1 cellular context compared by ENCODE assay signal in the genomic region with DNA sequence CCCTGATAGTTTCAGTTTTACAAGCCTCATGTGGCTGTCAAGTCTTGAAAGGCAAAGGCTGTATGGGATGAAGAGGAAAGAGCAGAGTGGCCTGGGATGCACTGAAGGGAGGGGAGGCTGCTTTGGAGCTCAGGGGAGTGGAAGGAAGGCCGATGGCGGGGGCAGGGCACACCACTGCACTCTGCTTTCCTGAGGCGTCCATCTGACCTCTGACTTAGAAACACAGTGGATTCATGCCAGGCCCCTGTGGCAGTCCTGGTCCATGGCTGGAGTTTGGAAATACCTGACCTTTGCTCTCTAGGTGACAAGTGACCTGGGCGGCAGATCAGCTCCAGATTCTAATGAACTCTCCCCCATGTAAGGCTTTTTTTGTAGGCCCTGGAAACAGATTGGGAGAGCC.
A peak's percentile ranks its signal among the peaks of the same experiment; 100 is the strongest.
TF ChIP-seq lines count a peak whose summit lies in the region.

No MANE protein-coding gene starts in this region.

TF ChIP-seq in HepG2, 621 proteins besides CTCF, POLR2A, EP300 and RAD21 (continued from another document and continues in another):
- TF ChIP-seq, protein P1, sequence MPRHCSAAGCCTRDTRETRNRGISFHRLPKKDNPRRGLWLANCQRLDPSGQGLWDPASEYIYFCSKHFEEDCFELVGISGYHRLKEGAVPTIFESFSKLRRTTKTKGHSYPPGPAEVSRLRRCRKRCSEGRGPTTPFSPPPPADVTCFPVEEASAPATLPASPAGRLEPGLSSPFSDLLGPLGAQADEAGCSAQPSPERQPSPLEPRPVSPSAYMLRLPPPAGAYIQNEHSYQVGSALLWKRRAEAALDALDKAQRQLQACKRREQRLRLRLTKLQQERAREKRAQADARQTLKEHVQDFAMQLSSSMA (CRISPR knock-in tag; IDR thresholded peaks at IDR 0.05): no peak
- TF ChIP-seq ZNF737 (CRISPR knock-in tag; IDR thresholded peaks at IDR 0.05; ENCODE audit: borderline replicate concordance) (no peak), NFKBIZ (CRISPR knock-in tag; IDR thresholded peaks at IDR 0.05) (no peak), PHF20 (CRISPR knock-in tag; IDR thresholded peaks at IDR 0.05) (no peak), NPAS2 (CRISPR knock-in tag; IDR thresholded peaks at IDR 0.05; ENCODE audit: borderline replicate concordance) (no peak), NKX3-1 (CRISPR knock-in tag; IDR thresholded peaks at IDR 0.05) (no peak), ZNF317 (CRISPR knock-in tag; IDR thresholded peaks at IDR 0.05) (no peak; the same call in 1 of the 2 replicates), ZNF260 (CRISPR knock-in tag; IDR thresholded peaks at IDR 0.05; ENCODE audit: borderline replicate concordance, low read depth) (no peak), ATAD3A (CRISPR knock-in tag; IDR thresholded peaks at IDR 0.05) (no peak), GTF2F1 (IDR thresholded peaks at IDR 0.05; ENCODE audit: low read length) (no peak), ZNF577 (CRISPR knock-in tag; IDR thresholded peaks at IDR 0.05; ENCODE audit: borderline replicate concordance, low read depth) (no peak), SRSF9 (IDR thresholded peaks at IDR 0.05; ENCODE audit: borderline replicate concordance, insufficient read depth, low read depth, low read length, poor library complexity, severe bottlenecking) (no peak), ZKSCAN1 (IDR thresholded peaks at IDR 0.05; ENCODE audit: low read length) (no peak), FOXP1 (IDR thresholded peaks at IDR 0.05) (no peak), FOXP1 (CRISPR knock-in tag; IDR thresholded peaks at IDR 0.05) (0 out of 2 replicates have a peak, but pooled peaks have one; percentile 7), ZNF816 (CRISPR knock-in tag; IDR thresholded peaks at IDR 0.05; ENCODE audit: borderline replicate concordance) (no peak), HNRNPK (IDR thresholded peaks at IDR 0.05; ENCODE audit: low read depth, low read length, poor library complexity, severe bottlenecking) (no peak), ZFAT (CRISPR knock-in tag; conservative IDR thresholded peaks at IDR 0.05) (no peak), MYNN (CRISPR knock-in tag; IDR thresholded peaks at IDR 0.05; ENCODE audit: low read depth) (no peak), RXRA (CRISPR knock-in tag; IDR thresholded peaks at IDR 0.05) (peak; percentile 95), ZNF235 (CRISPR knock-in tag; IDR thresholded peaks at IDR 0.05; ENCODE audit: borderline replicate concordance) (no peak), ATF1 (CRISPR knock-in tag; IDR thresholded peaks at IDR 0.05) (no peak), ZNF660 (CRISPR knock-in tag; IDR thresholded peaks at IDR 0.05; ENCODE audit: borderline replicate concordance, low read depth) (no peak), ZNF207 (IDR thresholded peaks at IDR 0.05; ENCODE audit: borderline replicate concordance) (no peak), TCF12 (IDR thresholded peaks at IDR 0.05) (no peak), TCF12 (CRISPR knock-in tag; IDR thresholded peaks at IDR 0.05) (no peak), ZNF501 (CRISPR knock-in tag; IDR thresholded peaks at IDR 0.05) (no peak)
- TF ChIP-seq, protein P2, sequence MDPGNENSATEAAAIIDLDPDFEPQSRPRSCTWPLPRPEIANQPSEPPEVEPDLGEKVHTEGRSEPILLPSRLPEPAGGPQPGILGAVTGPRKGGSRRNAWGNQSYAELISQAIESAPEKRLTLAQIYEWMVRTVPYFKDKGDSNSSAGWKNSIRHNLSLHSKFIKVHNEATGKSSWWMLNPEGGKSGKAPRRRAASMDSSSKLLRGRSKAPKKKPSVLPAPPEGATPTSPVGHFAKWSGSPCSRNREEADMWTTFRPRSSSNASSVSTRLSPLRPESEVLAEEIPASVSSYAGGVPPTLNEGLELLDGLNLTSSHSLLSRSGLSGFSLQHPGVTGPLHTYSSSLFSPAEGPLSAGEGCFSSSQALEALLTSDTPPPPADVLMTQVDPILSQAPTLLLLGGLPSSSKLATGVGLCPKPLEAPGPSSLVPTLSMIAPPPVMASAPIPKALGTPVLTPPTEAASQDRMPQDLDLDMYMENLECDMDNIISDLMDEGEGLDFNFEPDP (CRISPR knock-in tag; conservative IDR thresholded peaks at IDR 0.05): no peak
- TF ChIP-seq, protein P3, sequence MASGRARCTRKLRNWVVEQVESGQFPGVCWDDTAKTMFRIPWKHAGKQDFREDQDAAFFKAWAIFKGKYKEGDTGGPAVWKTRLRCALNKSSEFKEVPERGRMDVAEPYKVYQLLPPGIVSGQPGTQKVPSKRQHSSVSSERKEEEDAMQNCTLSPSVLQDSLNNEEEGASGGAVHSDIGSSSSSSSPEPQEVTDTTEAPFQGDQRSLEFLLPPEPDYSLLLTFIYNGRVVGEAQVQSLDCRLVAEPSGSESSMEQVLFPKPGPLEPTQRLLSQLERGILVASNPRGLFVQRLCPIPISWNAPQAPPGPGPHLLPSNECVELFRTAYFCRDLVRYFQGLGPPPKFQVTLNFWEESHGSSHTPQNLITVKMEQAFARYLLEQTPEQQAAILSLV (CRISPR knock-in tag; IDR thresholded peaks at IDR 0.05; ENCODE audit: borderline replicate concordance): no peak
- TF ChIP-seq, protein P4, sequence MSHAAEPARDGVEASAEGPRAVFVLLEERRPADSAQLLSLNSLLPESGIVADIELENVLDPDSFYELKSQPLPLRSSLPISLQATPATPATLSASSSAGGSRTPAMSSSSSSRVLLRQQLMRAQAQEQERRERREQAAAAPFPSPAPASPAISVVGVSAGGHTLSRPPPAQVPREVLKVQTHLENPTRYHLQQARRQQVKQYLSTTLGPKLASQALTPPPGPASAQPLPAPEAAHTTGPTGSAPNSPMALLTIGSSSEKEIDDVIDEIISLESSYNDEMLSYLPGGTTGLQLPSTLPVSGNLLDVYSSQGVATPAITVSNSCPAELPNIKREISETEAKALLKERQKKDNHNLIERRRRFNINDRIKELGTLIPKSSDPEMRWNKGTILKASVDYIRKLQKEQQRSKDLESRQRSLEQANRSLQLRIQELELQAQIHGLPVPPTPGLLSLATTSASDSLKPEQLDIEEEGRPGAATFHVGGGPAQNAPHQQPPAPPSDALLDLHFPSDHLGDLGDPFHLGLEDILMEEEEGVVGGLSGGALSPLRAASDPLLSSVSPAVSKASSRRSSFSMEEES (CRISPR knock-in tag; IDR thresholded peaks at IDR 0.05): no peak
- TF ChIP-seq, protein P5, sequence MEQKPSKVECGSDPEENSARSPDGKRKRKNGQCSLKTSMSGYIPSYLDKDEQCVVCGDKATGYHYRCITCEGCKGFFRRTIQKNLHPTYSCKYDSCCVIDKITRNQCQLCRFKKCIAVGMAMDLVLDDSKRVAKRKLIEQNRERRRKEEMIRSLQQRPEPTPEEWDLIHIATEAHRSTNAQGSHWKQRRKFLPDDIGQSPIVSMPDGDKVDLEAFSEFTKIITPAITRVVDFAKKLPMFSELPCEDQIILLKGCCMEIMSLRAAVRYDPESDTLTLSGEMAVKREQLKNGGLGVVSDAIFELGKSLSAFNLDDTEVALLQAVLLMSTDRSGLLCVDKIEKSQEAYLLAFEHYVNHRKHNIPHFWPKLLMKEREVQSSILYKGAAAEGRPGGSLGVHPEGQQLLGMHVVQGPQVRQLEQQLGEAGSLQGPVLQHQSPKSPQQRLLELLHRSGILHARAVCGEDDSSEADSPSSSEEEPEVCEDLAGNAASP (CRISPR knock-in tag; IDR thresholded peaks at IDR 0.05; ENCODE audit: borderline replicate concordance): peak; percentile 51; the same call in 1 of the 2 replicates
- TF ChIP-seq, protein P6, sequence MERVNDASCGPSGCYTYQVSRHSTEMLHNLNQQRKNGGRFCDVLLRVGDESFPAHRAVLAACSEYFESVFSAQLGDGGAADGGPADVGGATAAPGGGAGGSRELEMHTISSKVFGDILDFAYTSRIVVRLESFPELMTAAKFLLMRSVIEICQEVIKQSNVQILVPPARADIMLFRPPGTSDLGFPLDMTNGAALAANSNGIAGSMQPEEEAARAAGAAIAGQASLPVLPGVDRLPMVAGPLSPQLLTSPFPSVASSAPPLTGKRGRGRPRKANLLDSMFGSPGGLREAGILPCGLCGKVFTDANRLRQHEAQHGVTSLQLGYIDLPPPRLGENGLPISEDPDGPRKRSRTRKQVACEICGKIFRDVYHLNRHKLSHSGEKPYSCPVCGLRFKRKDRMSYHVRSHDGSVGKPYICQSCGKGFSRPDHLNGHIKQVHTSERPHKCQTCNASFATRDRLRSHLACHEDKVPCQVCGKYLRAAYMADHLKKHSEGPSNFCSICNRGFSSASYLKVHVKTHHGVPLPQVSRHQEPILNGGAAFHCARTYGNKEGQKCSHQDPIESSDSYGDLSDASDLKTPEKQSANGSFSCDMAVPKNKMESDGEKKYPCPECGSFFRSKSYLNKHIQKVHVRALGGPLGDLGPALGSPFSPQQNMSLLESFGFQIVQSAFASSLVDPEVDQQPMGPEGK (CRISPR knock-in tag; IDR thresholded peaks at IDR 0.05): peak; percentile 78
- TF ChIP-seq, protein P7, sequence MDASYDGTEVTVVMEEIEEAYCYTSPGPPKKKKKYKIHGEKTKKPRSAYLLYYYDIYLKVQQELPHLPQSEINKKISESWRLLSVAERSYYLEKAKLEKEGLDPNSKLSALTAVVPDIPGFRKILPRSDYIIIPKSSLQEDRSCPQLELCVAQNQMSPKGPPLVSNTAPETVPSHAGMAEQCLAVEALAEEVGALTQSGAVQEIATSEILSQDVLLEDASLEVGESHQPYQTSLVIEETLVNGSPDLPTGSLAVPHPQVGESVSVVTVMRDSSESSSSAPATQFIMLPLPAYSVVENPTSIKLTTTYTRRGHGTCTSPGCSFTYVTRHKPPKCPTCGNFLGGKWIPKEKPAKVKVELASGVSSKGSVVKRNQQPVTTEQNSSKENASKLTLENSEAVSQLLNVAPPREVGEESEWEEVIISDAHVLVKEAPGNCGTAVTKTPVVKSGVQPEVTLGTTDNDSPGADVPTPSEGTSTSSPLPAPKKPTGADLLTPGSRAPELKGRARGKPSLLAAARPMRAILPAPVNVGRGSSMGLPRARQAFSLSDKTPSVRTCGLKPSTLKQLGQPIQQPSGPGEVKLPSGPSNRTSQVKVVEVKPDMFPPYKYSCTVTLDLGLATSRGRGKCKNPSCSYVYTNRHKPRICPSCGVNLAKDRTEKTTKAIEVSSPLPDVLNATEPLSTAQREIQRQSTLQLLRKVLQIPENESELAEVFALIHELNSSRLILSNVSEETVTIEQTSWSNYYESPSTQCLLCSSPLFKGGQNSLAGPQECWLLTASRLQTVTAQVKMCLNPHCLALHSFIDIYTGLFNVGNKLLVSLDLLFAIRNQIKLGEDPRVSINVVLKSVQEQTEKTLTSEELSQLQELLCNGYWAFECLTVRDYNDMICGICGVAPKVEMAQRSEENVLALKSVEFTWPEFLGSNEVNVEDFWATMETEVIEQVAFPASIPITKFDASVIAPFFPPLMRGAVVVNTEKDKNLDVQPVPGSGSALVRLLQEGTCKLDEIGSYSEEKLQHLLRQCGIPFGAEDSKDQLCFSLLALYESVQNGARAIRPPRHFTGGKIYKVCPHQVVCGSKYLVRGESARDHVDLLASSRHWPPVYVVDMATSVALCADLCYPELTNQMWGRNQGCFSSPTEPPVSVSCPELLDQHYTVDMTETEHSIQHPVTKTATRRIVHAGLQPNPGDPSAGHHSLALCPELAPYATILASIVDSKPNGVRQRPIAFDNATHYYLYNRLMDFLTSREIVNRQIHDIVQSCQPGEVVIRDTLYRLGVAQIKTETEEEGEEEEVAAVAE (CRISPR knock-in tag; IDR thresholded peaks at IDR 0.05; ENCODE audit: borderline replicate concordance): no peak
- TF ChIP-seq, protein P8, sequence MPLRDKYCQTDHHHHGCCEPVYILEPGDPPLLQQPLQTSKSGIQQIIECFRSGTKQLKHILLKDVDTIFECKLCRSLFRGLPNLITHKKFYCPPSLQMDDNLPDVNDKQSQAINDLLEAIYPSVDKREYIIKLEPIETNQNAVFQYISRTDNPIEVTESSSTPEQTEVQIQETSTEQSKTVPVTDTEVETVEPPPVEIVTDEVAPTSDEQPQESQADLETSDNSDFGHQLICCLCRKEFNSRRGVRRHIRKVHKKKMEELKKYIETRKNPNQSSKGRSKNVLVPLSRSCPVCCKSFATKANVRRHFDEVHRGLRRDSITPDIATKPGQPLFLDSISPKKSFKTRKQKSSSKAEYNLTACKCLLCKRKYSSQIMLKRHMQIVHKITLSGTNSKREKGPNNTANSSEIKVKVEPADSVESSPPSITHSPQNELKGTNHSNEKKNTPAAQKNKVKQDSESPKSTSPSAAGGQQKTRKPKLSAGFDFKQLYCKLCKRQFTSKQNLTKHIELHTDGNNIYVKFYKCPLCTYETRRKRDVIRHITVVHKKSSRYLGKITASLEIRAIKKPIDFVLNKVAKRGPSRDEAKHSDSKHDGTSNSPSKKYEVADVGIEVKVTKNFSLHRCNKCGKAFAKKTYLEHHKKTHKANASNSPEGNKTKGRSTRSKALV (CRISPR knock-in tag; IDR thresholded peaks at IDR 0.05): peak; percentile 36; the same call in 1 of the 2 replicates
- TF ChIP-seq, protein P9, sequence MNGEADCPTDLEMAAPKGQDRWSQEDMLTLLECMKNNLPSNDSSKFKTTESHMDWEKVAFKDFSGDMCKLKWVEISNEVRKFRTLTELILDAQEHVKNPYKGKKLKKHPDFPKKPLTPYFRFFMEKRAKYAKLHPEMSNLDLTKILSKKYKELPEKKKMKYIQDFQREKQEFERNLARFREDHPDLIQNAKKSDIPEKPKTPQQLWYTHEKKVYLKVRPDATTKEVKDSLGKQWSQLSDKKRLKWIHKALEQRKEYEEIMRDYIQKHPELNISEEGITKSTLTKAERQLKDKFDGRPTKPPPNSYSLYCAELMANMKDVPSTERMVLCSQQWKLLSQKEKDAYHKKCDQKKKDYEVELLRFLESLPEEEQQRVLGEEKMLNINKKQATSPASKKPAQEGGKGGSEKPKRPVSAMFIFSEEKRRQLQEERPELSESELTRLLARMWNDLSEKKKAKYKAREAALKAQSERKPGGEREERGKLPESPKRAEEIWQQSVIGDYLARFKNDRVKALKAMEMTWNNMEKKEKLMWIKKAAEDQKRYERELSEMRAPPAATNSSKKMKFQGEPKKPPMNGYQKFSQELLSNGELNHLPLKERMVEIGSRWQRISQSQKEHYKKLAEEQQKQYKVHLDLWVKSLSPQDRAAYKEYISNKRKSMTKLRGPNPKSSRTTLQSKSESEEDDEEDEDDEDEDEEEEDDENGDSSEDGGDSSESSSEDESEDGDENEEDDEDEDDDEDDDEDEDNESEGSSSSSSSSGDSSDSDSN (CRISPR knock-in tag; IDR thresholded peaks at IDR 0.05): no peak; the same call in 1 of the 2 replicates
- TF ChIP-seq, protein P10, sequence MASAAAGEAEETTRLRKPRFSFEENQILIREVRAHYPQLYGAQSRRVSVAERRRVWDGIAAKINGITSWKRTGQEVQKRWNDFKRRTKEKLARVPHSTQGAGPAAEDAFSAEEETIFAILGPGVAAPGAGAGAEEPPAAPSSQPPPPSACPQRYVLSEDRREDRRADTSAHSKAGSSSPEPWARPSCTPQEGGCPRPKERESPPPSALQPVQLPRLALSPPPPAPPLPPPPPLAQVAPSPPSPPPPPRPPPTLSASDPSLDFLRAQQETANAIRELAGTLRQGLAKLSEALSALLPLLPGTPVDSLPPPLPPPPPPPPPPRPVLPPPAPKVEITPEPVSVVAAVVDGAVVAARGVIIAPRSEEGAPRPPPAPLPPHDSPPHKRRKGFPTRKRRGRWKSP (CRISPR knock-in tag; IDR thresholded peaks at IDR 0.05): no peak
- TF ChIP-seq, protein P11, sequence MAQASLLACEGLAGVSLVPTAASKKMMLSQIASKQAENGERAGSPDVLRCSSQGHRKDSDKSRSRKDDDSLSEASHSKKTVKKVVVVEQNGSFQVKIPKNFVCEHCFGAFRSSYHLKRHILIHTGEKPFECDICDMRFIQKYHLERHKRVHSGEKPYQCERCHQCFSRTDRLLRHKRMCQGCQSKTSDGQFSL (CRISPR knock-in tag; IDR thresholded peaks at IDR 0.05): no peak
- TF ChIP-seq, protein P12, sequence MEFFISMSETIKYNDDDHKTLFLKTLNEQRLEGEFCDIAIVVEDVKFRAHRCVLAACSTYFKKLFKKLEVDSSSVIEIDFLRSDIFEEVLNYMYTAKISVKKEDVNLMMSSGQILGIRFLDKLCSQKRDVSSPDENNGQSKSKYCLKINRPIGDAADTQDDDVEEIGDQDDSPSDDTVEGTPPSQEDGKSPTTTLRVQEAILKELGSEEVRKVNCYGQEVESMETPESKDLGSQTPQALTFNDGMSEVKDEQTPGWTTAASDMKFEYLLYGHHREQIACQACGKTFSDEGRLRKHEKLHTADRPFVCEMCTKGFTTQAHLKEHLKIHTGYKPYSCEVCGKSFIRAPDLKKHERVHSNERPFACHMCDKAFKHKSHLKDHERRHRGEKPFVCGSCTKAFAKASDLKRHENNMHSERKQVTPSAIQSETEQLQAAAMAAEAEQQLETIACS (CRISPR knock-in tag; IDR thresholded peaks at IDR 0.05): no peak
